In genomic region chr15:34828145-34828911, GRCh38 we compare ENCODE assay signal across 3 cellular contexts.
A peak's percentile ranks its signal among the peaks of the same experiment; 100 is the strongest.
TF ChIP-seq lines count a peak whose summit lies in the region.

No MANE protein-coding gene starts in this region.

TF ChIP-seq in HepG2, 621 proteins besides CTCF, POLR2A, EP300 and RAD21:
- peak; percentile 72; the same call in 1 of the 2 replicates for TF ChIP-seq CREB1 (IDR thresholded peaks at IDR 0.05)
- TF ChIP-seq CREB1 (CRISPR knock-in tag; IDR thresholded peaks at IDR 0.05): no peak
- TF ChIP-seq MLX (CRISPR knock-in tag; IDR thresholded peaks at IDR 0.05): no peak
- TF ChIP-seq, protein P1, sequence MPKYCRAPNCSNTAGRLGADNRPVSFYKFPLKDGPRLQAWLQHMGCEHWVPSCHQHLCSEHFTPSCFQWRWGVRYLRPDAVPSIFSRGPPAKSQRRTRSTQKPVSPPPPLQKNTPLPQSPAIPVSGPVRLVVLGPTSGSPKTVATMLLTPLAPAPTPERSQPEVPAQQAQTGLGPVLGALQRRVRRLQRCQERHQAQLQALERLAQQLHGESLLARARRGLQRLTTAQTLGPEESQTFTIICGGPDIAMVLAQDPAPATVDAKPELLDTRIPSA (CRISPR knock-in tag; IDR thresholded peaks at IDR 0.05; ENCODE audit: borderline replicate concordance): no peak
- no peak for TF ChIP-seq CBX1 (IDR thresholded peaks at IDR 0.05; ENCODE audit: low read depth)
- TF ChIP-seq SP2 (CRISPR knock-in tag; IDR thresholded peaks at IDR 0.05): no peak

TF ChIP-seq in IMR-90, 13 proteins besides CTCF, POLR2A, EP300 and RAD21:
- no peak for TF ChIP-seq MAFK (IDR thresholded peaks at IDR 0.05; ENCODE audit: low read depth, low read length)
- TF ChIP-seq FOS (IDR thresholded peaks at IDR 0.05; ENCODE audit: low read depth, low read length): no peak
- no peak for TF ChIP-seq SMC3 (IDR thresholded peaks at IDR 0.05; ENCODE audit: low read depth, low read length)
- TF ChIP-seq CEBPB (IDR thresholded peaks at IDR 0.05; ENCODE audit: low read depth, low read length): no peak
- TF ChIP-seq MAZ (IDR thresholded peaks at IDR 0.05; ENCODE audit: borderline replicate concordance, low read depth, low read length): no peak
- no peak for TF ChIP-seq RFX5 (IDR thresholded peaks at IDR 0.05; ENCODE audit: low read depth, low read length)
- TF ChIP-seq ELK1 (IDR thresholded peaks at IDR 0.05; ENCODE audit: borderline replicate concordance, low read depth, low read length): no peak
- TF ChIP-seq, protein P2, sequence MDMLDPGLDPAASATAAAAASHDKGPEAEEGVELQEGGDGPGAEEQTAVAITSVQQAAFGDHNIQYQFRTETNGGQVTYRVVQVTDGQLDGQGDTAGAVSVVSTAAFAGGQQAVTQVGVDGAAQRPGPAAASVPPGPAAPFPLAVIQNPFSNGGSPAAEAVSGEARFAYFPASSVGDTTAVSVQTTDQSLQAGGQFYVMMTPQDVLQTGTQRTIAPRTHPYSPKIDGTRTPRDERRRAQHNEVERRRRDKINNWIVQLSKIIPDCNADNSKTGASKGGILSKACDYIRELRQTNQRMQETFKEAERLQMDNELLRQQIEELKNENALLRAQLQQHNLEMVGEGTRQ (IDR thresholded peaks at IDR 0.05; ENCODE audit: low read depth, low read length): no peak
- no peak for TF ChIP-seq NFE2L2 (IDR thresholded peaks at IDR 0.05; ENCODE audit: low read depth, low read length)
- TF ChIP-seq BHLHE40 (IDR thresholded peaks at IDR 0.05; ENCODE audit: low read depth, low read length): no peak
- TF ChIP-seq RCOR1 (IDR thresholded peaks at IDR 0.05; ENCODE audit: insufficient replicate concordance, low read length): no peak
- no peak for TF ChIP-seq MXI1 (IDR thresholded peaks at IDR 0.05; ENCODE audit: borderline replicate concordance, low read depth, low read length)
- no peak for TF ChIP-seq CHD1 (IDR thresholded peaks at IDR 0.05; ENCODE audit: low read depth, low read length)
TF ChIP-seq in IMR-90: peak in this region for 0.

TF ChIP-seq in endothelial cell of umbilical vein, 7 proteins besides CTCF, POLR2A, EP300 and RAD21:
- no peak for TF ChIP-seq MAX (IDR thresholded peaks at IDR 0.05; ENCODE audit: insufficient read depth, insufficient read length)
- TF ChIP-seq EZH2 (IDR thresholded peaks at IDR 0.05; ENCODE audit: borderline replicate concordance, low read depth, low read length, severe bottlenecking): no peak
- no peak for TF ChIP-seq GATA2 (IDR thresholded peaks at IDR 0.05; ENCODE audit: insufficient read depth, insufficient read length, low read depth, low read length)
- TF ChIP-seq FOS (IDR thresholded peaks at IDR 0.05; ENCODE audit: borderline replicate concordance, insufficient read depth, low read length): no peak
- TF ChIP-seq POLR2AphosphoS5 (IDR thresholded peaks at IDR 0.05; ENCODE audit: insufficient read depth, low read depth, low read length): no peak
- TF ChIP-seq JUN (IDR thresholded peaks at IDR 0.05; ENCODE audit: borderline replicate concordance, insufficient read depth, insufficient read length, low read depth): no peak
